In the genomic region with DNA sequence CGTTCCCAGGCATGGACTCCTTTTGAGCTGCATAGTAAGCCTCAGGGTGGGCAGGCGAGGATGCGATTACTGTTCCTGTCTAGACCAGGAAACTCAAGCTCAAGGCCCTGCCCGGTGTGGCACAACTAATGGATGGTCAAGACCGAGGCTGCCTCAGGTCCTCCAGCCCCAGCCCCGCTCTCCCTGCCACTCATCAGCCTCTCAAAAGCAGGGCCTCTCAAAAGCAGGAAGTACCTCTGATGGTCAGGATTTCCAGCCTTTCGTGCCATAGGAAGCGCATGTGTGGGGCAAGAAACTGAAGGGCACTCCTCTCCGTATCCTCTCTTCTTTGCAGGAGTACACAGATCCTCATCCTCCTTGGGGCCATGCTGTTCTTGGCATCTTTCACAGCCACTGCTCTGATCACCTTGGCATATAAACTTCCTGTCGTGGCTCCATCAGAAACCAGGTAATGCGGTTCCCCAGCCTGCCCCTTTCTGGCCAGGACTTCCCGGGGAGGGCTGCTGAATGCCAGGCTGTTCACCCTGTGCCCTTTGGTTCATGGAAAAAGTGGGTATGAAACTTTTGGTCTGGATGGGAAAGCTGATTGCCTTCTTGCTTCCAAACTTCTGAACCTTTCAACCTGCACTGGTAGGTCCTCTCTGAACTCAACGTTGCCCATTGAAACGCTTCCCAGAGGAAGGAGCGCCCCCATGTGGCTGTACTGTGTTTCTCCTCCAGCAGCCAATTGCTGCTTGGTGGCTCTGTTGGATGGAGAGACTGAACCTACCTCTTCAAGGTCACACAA, we compare ENCODE assay signal across 8 cellular contexts.
DNase-seq lines count a peak whose midpoint lies in the region; ATAC-seq, FAIRE-seq and TF ChIP-seq lines count a peak whose summit lies in the region.

No MANE protein-coding gene starts in this region.

- DNase-seq in AML-193 (lab: John Stamatoyannopoulos, UW), result peak; percentile 13 to 58
- peak; percentile 57 for DNase-seq in LHCN-M2 (ENCODE audit: low read depth)
- DNase-seq in SHP77 (lab: John Stamatoyannopoulos, UW), result peak; percentile 50 to 54
- peak; percentile 71 for DNase-seq in MCF 10A (ENCODE audit: unreplicated experiment)
- DNase-seq in stromal cell of bone marrow (ENCODE audit: low read depth), result peak; percentile 43

- CTCF ChIA-PET in MCF 10A (lab: Yijun Ruan, JAX), result interaction anchor here (1.0 to 1.5 kb wide), 3 partner anchors 37 to 288 kb away, joined by 4 to 6 read pairs (median 5); no protein-coding TSS in a partner anchor

- no peak overlapping the region for H3K4me3 Mint-ChIP-seq in MCF 10A (ENCODE audit: unreplicated experiment)

- peak; percentile 80 for FAIRE-seq in islet of Langerhans (lab: Jason Lieb, UNC)

- no peaks in the 10 kb centered on the region for H3K9me3 Mint-ChIP-seq in MCF 10A (ENCODE audit: unreplicated experiment)

- ATAC-seq in GM18511 (IDR thresholded peaks at IDR 0.05; ENCODE audit: unreplicated experiment) (peak; percentile 81), GM18867 (IDR thresholded peaks at IDR 0.05; ENCODE audit: unreplicated experiment) (no peak)

- POLR2A ChIA-PET in MCF 10A (lab: Yijun Ruan, JAX), result no interaction called here

- intact Hi-C loops in MCF 10A (cut with micrococcal nuclease), result loop anchor here (1.0 kb wide), 1 partner anchor 276 kb away; no protein-coding TSS in a partner anchor

- peak; percentile 58 for TF ChIP-seq CTCF in MCF 10A (IDR thresholded peaks at IDR 0.05; ENCODE audit: unreplicated experiment)

- H3K4me1 Mint-ChIP-seq in MCF 10A (ENCODE audit: insufficient read depth, unreplicated experiment), result peaks cover 11% of the 10 kb centered on the region

- no TSS peak for BruUV-seq in MCF 10A (replicated peaks; lab: Mats Ljungman, UMichigan)

- no peaks in the 10 kb centered on the region for H3K36me3 Mint-ChIP-seq in MCF 10A (ENCODE audit: insufficient read depth, unreplicated experiment)

- no peaks in the 10 kb centered on the region for H3K27me3 Mint-ChIP-seq in MCF 10A (ENCODE audit: insufficient read depth, unreplicated experiment)

- H3K27ac Mint-ChIP-seq in MCF 10A (ENCODE audit: low read depth, unreplicated experiment), result no peak overlapping the region
